8 cellular contexts compared by ENCODE assay signal in the genomic region with DNA sequence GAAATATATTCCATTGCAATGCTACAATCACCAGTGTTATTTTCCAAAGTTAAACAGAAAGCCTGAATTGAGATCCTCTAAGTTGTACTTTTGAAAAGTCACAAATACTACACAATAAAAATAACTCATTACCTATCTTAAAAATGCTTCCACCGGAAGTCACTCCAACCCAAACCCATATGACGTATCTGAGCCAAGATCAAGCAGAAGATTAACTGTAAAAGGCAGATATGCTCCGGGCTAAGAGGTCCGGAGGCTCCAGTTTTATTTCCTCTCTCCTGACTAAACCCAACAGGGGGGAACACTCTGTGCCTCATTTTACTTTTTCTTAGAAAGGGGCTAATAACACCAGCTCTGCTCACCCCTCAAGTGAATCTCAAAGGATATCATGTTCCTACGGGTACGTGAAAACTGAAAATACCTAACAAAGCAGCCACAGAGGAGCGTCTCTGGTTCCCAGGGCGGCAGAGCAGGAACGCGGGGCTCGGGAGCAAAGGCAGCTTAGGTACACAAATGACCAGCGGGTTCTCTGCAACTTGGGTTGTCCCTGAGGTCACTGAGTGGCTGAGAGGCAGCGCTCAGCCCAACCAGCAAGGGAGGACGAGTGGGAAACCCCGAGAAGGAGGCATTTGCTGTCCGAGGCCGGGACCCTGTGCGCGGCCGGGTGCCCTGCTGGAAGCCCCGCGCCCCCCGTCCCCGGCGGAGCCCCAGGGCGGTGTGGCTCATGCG. TPM values are rescaled to one million over a fixed set of nuclear protein-coding genes. Genes with fewer than 3 reads are reported as not detected.
DNase-seq lines count a peak whose midpoint lies in the region; ATAC-seq, FAIRE-seq and TF ChIP-seq lines count a peak whose summit lies in the region.

No MANE protein-coding gene starts in this region.

- peaks cover 11 to 69% (median 41%) of the 10 kb centered on the region in 11 experiments; a peak in 20 of 22 replicates for H3K36me3 ChIP-seq in BLaER1 treated with 17β-estradiol and CSF1 and Interleukin-3, amounts not matched to agents 10 nM and 100 nM
- no peaks in the 10 kb centered on the region for H3K36me3 ChIP-seq in right atrium auricular region

- peak; percentile 33 for DNase-seq in HTR-8/SVneo (ENCODE audit: insufficient read length, low spot score)
- no peak for DNase-seq in right atrium auricular region (ENCODE audit: low spot score)
- no peak for DNase-seq in retinal pigment epithelial cell (ENCODE audit: low read depth)
- DNase-seq in activated gamma-delta T cell treated with Interleukin-2 at 50 U/mL for 16 hours: no peak
- DNase-seq in posterior vena cava (ENCODE audit: low spot score): no peak

- peak; percentile 15 for ATAC-seq in GM18870 (IDR thresholded peaks at IDR 0.05; ENCODE audit: unreplicated experiment)

- H4K20me1 ChIP-seq in BLaER1 treated with 17β-estradiol and CSF1 and Interleukin-3, amounts not matched to agents 10 nM and 100 nM: peaks cover 20 to 90% (median 53%) of the 10 kb centered on the region in 11 experiments; a peak in 21 of 22 replicates

- intact Hi-C loops in posterior vena cava (cut with DNase I): loop anchor here in 1 of 2 donors (5.0 kb wide), 1 partner anchor 53 kb away; no protein-coding TSS in a partner anchor

- peaks cover 28% of the 10 kb centered on the region for H3K4me1 Mint-ChIP-seq in activated naive CD8-positive, alpha-beta T cell (ENCODE audit: low read depth)

- peak overlapping the region; percentile 86 to 95 (median 91) for H3K9ac ChIP-seq in BLaER1 treated with 17β-estradiol and CSF1 and Interleukin-3, amounts not matched to agents 10 nM and 100 nM

- H3K9me3 ChIP-seq in BLaER1 treated with 17β-estradiol and CSF1 and Interleukin-3, amounts not matched to agents 10 nM and 100 nM (replicated peaks in 1 of 11): peaks cover 0 to 16% (median 13%) of the 10 kb centered on the region in 11 experiments; a peak in 16 of 22 replicates
- H3K9me3 ChIP-seq in right atrium auricular region: no peaks in the 10 kb centered on the region

- H3K4me2 ChIP-seq in BLaER1 treated with 17β-estradiol and CSF1 and Interleukin-3, amounts not matched to agents 10 nM and 100 nM: peak overlapping the region; percentile 79 to 96 (median 89)

- peak overlapping the region; percentile 83 to 99 (median 97) for H3K4me3 ChIP-seq in BLaER1 treated with 17β-estradiol and CSF1 and Interleukin-3, amounts not matched to agents 10 nM and 100 nM
- H3K4me3 ChIP-seq in right atrium auricular region (peak overlapping the region; percentile 78), retinal pigment epithelial cell (ENCODE audit: low read length) (peak overlapping the region; percentile 81)

- H3K27ac ChIP-seq in BLaER1 treated with 17β-estradiol and CSF1 and Interleukin-3, amounts not matched to agents 10 nM and 100 nM: peak overlapping the region; percentile 75 to 92 (median 87)
- H3K27ac ChIP-seq in right atrium auricular region: peak overlapping the region; percentile 92 to 95

- H3K36me3 Mint-ChIP-seq in activated naive CD8-positive, alpha-beta T cell: peaks cover 2% of the 10 kb centered on the region

- H3K4me1 ChIP-seq in BLaER1 treated with 17β-estradiol and CSF1 and Interleukin-3, amounts not matched to agents 10 nM and 100 nM: peaks cover 58 to 77% (median 68%) of the 10 kb centered on the region in 10 experiments
- peaks cover 0 to 24% of the 10 kb centered on the region in 2 donors for H3K4me1 ChIP-seq in right atrium auricular region

- H3K27me3 Mint-ChIP-seq in activated naive CD8-positive, alpha-beta T cell: no peaks in the 10 kb centered on the region

- TF ChIP-seq CTCF in right atrium auricular region (IDR thresholded peaks at IDR 0.05) (no peak), retinal pigment epithelial cell (conservative IDR thresholded peaks at IDR 0.05; ENCODE audit: low read depth, low read length) (no peak)

- no peaks in the 10 kb centered on the region for H3K27me3 ChIP-seq in BLaER1 treated with 17β-estradiol and CSF1 and Interleukin-3, amounts not matched to agents 10 nM and 100 nM
- no peaks in the 10 kb centered on the region for H3K27me3 ChIP-seq in right atrium auricular region

- no peaks in the 10 kb centered on the region for H3K9me3 Mint-ChIP-seq in activated naive CD8-positive, alpha-beta T cell (ENCODE audit: low read depth)

- no peak for FAIRE-seq in HTR-8/SVneo (lab: Jason Lieb, UNC)

- peak overlapping the region; percentile 36 for H3K27ac Mint-ChIP-seq in activated naive CD8-positive, alpha-beta T cell

- peak overlapping the region; percentile 86 for H3K4me3 Mint-ChIP-seq in activated naive CD8-positive, alpha-beta T cell

RNA-seq across cellular contexts. Expression of a gene that starts 0.8 kb away (rescaled TPM):
- total RNA-seq in right atrium auricular region (10 to 100 TPM; 10.8 to 15.7 TPM), posterior vena cava (10 to 100 TPM in 1 of 2 donors, 1 to 10 TPM in 1; 8.5 to 11.9 TPM)

RNA-seq across cellular contexts. Expression of a gene that starts 54.6 kb away (rescaled TPM):
- total RNA-seq in right atrium auricular region (10 to 100 TPM; 16.8 to 17.4 TPM), posterior vena cava (10 to 100 TPM; 19.5 to 21.7 TPM)
